Comparison of ENCODE assay signal across 12 cellular contexts in the genomic region with DNA sequence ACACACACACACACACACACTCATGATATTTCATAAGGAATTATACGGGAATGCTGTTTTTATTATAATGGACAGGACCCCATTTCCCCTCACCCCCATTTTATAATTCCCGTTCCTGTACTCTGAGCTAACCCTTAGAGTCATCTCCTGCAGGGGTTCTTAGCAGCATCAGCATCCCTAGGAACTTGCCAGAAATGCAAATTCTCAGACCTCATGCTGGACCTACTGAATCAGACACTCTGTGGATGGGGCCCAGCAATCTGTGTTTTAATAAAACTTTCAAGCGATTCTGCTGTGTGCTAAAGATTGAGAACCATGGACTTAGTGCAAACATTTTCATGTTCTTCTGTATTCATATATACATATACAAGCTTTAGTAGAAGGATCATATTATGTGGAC.
"Had no signal": no experiment of that assay in that cellular context is flagged by ENCODE, and none has a peak within 500 bp of the region (broad histone marks: within the 10 kb centered on the region; RNA-seq: fewer than 3 reads in every experiment).

No MANE protein-coding gene starts in this region.

- H3K9me3 ChIP-seq: body of pancreas, esophagus squamous epithelium, heart left ventricle, sigmoid colon, upper lobe of right lung had no signal

- H3K27me3 ChIP-seq: body of pancreas, esophagus squamous epithelium, heart left ventricle, sigmoid colon, upper lobe of right lung had no signal

- H3K27ac ChIP-seq: body of pancreas, esophagus squamous epithelium, heart left ventricle, sigmoid colon, upper lobe of right lung had no signal

- H3K4me3 ChIP-seq: body of pancreas, dorsolateral prefrontal cortex, esophagus squamous epithelium, heart left ventricle, sigmoid colon, upper lobe of right lung had no signal

- DNase-seq: activated CD4-positive, alpha-beta T cell treated with anti-CD3 and anti-CD28 coated beads, Interleukin-2, amount 50 U/mL, for 1 hour; activated CD4-positive, CD25-positive, alpha-beta regulatory T cell; activated naive CD4-positive, alpha-beta T cell treated with anti-CD3 and anti-CD28 coated beads, Interleukin-2, amount 10 ng/mL, durations not matched to agents 7 days and 5 days; body of pancreas; dorsolateral prefrontal cortex; esophagus squamous epithelium; heart left ventricle; sigmoid colon; stimulated activated CD4-positive, alpha-beta T cell treated with anti-CD3 and anti-CD28 coated beads, Interleukin-2, amount 100 ng/mL, for 48 hours; stimulated activated naive CD4-positive, alpha-beta T cell treated with Interleukin-2 at 50 U/mL for 16 hours; T-helper 17 cell; upper lobe of right lung had no signal

- H3K4me1 ChIP-seq: sigmoid colon had no signal

- H3K36me3 ChIP-seq: esophagus squamous epithelium, heart left ventricle, sigmoid colon, upper lobe of right lung had no signal
